11 cellular contexts compared by ENCODE assay signal in the genomic region with DNA sequence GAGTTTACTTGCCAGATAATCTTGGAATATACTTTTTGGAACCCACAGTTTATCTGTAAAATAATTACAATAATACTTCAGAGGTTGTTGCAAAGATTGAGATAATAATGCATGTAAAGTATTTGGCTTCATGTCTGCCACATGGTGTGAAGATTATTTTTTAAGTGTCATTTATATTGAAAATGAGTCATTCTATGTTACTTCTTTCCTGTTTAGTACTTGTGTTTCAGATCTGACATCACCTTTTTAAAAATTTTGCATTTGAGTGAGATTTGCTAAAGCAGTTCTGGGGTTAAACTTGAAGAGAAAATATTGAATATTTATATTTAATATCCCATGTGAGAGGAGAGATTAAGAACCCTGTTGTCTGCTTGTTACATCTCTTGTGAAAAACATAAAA. TPM values are rescaled to one million over a fixed set of nuclear protein-coding genes. Genes with fewer than 3 reads are reported as not detected.
A peak's percentile ranks its signal among the peaks of the same experiment; 100 is the strongest.
DNase-seq lines count a peak whose midpoint lies in the region; ATAC-seq and TF ChIP-seq lines count a peak whose summit lies in the region.
"Had no signal": no experiment of that assay in that cellular context is flagged by ENCODE, and none has a peak within 500 bp of the region (broad histone marks: within the 10 kb centered on the region; RNA-seq: fewer than 3 reads in every experiment).

No MANE protein-coding gene starts in this region.

- intact Hi-C loops in aorta (cut with DNase I) = no loop called here

- H3K4me1 Mint-ChIP-seq in chondrocyte (ENCODE audit: low read depth) = peaks cover 69% of the 10 kb centered on the region

- no peaks in the 10 kb centered on the region for H3K27me3 Mint-ChIP-seq in chondrocyte (ENCODE audit: low read depth)
- H3K27me3 Mint-ChIP-seq: dendritic cell treated with granulocyte-macrophage colony-stimulating factor and Interleukin-4, amounts not matched to agents 40 ng/mL and 50 ng/mL, for 4 days had no signal

- H3K4me1 ChIP-seq in skeletal muscle tissue (ENCODE audit: control insufficient read depth in 3 of 3, insufficient read depth in 3 of 3, low read length in 3 of 3) (peaks cover 43 to 48% (median 44%) of the 10 kb centered on the region in 3 donors), aorta (ENCODE audit: control insufficient read depth in 1 of 2, insufficient read depth in 2 of 2, low read length in 2 of 2) (peaks cover 2 to 16% of the 10 kb centered on the region in 2 donors)
- peaks cover 31% of the 10 kb centered on the region for H3K4me1 ChIP-seq in effector memory CD4-positive, alpha-beta T cell (ENCODE audit: control insufficient read depth, insufficient read depth, low read length, poor library complexity, severe bottlenecking)

- ATAC-seq in HG03442 (IDR thresholded peaks at IDR 0.05; ENCODE audit: unreplicated experiment) = peak; percentile 28
- no peak for ATAC-seq in aorta (ENCODE audit: low FRiP score)

- H3K9ac ChIP-seq in skeletal muscle tissue (ENCODE audit: low read depth in 1 of 3, low read length in 3 of 3) = no peak overlapping the region

- H3K27ac Mint-ChIP-seq in chondrocyte (ENCODE audit: unreplicated experiment) = peak overlapping the region; percentile 81

- TF ChIP-seq CTCF in GM12865 (IDR thresholded peaks at IDR 0.05; ENCODE audit: insufficient read depth, low read depth, low read length, missing control alignments) (no peak), chondrocyte (IDR thresholded peaks at IDR 0.05) (no peak)

- H3K27ac ChIP-seq in skeletal muscle tissue (ENCODE audit: low read depth, low read length) (peak overlapping the region; percentile 61), aorta (ENCODE audit: low read depth in 1 of 2, low read length in 2 of 2) (no peak overlapping the region)
- no peak overlapping the region for H3K27ac ChIP-seq in effector memory CD4-positive, alpha-beta T cell (ENCODE audit: insufficient read depth, low read length, poor library complexity, severe bottlenecking)

- peak overlapping the region; percentile 16; the same call in 1 of the 2 replicates for H3K4me3 ChIP-seq in GM12865 (ENCODE audit: low read depth, low read length)
- no peak overlapping the region for H3K4me3 ChIP-seq in skeletal muscle tissue (ENCODE audit: low read length in 3 of 3)
- no peak overlapping the region for H3K4me3 ChIP-seq in aorta (ENCODE audit: low read length in 2 of 2)
- H3K4me3 ChIP-seq in effector memory CD4-positive, alpha-beta T cell (ENCODE audit: insufficient read depth, low read depth, low read length, poor library complexity, severe bottlenecking) = no peak overlapping the region

- H3K9me3 ChIP-seq in skeletal muscle tissue (ENCODE audit: control insufficient read depth in 3 of 3, low read length in 3 of 3) (no peaks in the 10 kb centered on the region), aorta (ENCODE audit: control insufficient read depth, low read length) (no peaks in the 10 kb centered on the region)
- no peaks in the 10 kb centered on the region for H3K9me3 ChIP-seq in effector memory CD4-positive, alpha-beta T cell (ENCODE audit: control insufficient read depth, low read length)

- peaks cover 3% of the 10 kb centered on the region for H3K9me3 Mint-ChIP-seq in chondrocyte (ENCODE audit: low read depth)
- H3K9me3 Mint-ChIP-seq: dendritic cell treated with granulocyte-macrophage colony-stimulating factor and Interleukin-4, amounts not matched to agents 40 ng/mL and 50 ng/mL, for 4 days had no signal

- H3K36me3 Mint-ChIP-seq in chondrocyte (ENCODE audit: low read depth) = no peaks in the 10 kb centered on the region

- no peaks in the 10 kb centered on the region for H3K36me3 ChIP-seq in skeletal muscle tissue (ENCODE audit: control insufficient read depth in 3 of 3, insufficient read depth in 3 of 3, low read length in 3 of 3)
- H3K36me3 ChIP-seq in aorta (ENCODE audit: control insufficient read depth in 1 of 2, insufficient read depth in 2 of 2, low read length in 1 of 2) = no peaks in the 10 kb centered on the region
- no peaks in the 10 kb centered on the region for H3K36me3 ChIP-seq in effector memory CD4-positive, alpha-beta T cell (ENCODE audit: control insufficient read depth, insufficient read depth, low read length)

- DNase-seq in GM12865 (ENCODE audit: low read depth) (peak; percentile 24), chondrocyte (ENCODE audit: low spot score) (no peak), aorta (no peak), SIG-M5 (lab: John Stamatoyannopoulos, UW) (no peak)
- DNase-seq in effector memory CD4-positive, alpha-beta T cell = no peak
- DNase-seq: activated CD8-positive, alpha-beta memory T cell treated with anti-CD3 and anti-CD28 coated beads for 24 hours; NCI-H2171 treated with DMSO at 0.1 percent for 48 hours; SHP77 had no signal

- no peak overlapping the region for H3K4me3 Mint-ChIP-seq in chondrocyte (ENCODE audit: unreplicated experiment)
- H3K4me3 Mint-ChIP-seq: dendritic cell treated with granulocyte-macrophage colony-stimulating factor and Interleukin-4, amounts not matched to agents 40 ng/mL and 50 ng/mL, for 4 days had no signal

- H3K27me3 ChIP-seq in skeletal muscle tissue (ENCODE audit: control insufficient read depth in 3 of 3, insufficient read depth in 3 of 3, low read length in 3 of 3) = no peaks in the 10 kb centered on the region
- H3K27me3 ChIP-seq in aorta (ENCODE audit: control insufficient read depth in 1 of 2, insufficient read depth in 2 of 2, low read length in 1 of 2) = no peaks in the 10 kb centered on the region
- no peaks in the 10 kb centered on the region for H3K27me3 ChIP-seq in effector memory CD4-positive, alpha-beta T cell (replicated peaks; ENCODE audit: control insufficient read depth, insufficient read depth, low read length, poor library complexity, severe bottlenecking)

RNA-seq across cellular contexts. Expression of a gene that starts 31.2 kb away (rescaled TPM):
- total RNA-seq in chondrocyte (206 to 214 TPM (median 209 TPM) in 3 replicates), skeletal muscle tissue (104 TPM), aorta (100 to 1,000 TPM; 273 to 297 TPM)
- 100 to 1,000 TPM in 1 of 2 donors, 10 to 100 TPM in 1; 61.1 to 134 TPM for polyA plus RNA-seq in aorta
